1 cellular context compared by ENCODE assay signal in the genomic region with DNA sequence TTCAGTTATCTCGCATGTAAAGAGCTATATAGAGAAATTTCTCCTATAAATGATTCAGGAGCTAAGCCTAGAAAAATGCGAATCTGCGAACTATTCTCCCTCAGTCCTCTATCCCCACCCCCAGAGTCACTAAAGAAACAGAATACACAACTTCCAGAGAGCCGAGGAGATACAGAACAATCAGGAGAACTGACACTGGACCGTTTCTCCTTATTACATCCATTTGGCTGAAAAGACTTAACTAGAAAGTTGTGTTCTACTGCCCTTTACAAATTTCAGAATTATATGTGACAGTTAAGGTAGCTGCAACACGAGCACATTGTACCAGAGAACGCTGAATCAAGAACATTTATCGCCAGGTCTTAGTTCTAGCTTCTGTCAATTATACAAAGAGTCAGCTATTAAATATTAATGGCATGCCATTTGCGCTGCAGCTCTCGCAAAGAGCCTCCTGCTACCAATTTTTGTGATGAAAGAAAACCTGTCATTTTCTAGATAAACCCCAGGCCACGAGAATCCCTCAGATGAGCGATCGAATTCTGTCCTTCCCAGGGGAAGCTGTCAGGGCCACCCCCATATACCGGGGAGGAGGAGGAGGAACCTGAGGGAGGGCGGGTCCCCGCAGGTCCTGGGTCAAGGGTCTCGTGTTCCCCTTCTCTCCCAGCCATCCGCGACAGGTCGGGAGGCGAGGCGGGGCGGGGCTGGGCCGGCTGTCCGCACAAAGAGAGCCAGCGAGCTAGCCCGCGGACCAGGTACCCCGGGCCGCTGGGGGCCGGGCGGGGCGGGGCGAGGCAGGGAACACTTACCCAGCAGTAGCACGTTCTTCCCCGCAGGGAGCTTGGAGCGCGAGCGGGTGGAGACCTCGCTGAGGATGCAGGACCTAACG.
A peak's percentile ranks its signal among the peaks of the same experiment; 100 is the strongest.
TF ChIP-seq lines count a peak whose summit lies in the region.

No MANE protein-coding gene starts in this region.

TF ChIP-seq in HepG2, 621 proteins besides CTCF, POLR2A, EP300 and RAD21 (continued from another document and continues in another):
- TF ChIP-seq ZNF704 (CRISPR knock-in tag; IDR thresholded peaks at IDR 0.05; ENCODE audit: borderline replicate concordance) = no peak
- TF ChIP-seq NFIB (CRISPR knock-in tag; IDR thresholded peaks at IDR 0.05; ENCODE audit: borderline replicate concordance) = no peak
- TF ChIP-seq REXO4 (CRISPR knock-in tag; IDR thresholded peaks at IDR 0.05; ENCODE audit: borderline replicate concordance) = no peak
- TF ChIP-seq PRPF4 (IDR thresholded peaks at IDR 0.05; ENCODE audit: low read depth, low read length, poor library complexity, severe bottlenecking) = no peak
- TF ChIP-seq ZNF703 (CRISPR knock-in tag; IDR thresholded peaks at IDR 0.05; ENCODE audit: borderline replicate concordance) = no peak
- no peak for TF ChIP-seq PHB2 (IDR thresholded peaks at IDR 0.05; ENCODE audit: partially characterized antibody)
- no peak for TF ChIP-seq JUND (CRISPR knock-in tag; IDR thresholded peaks at IDR 0.05)
- TF ChIP-seq RXRA (CRISPR knock-in tag; IDR thresholded peaks at IDR 0.05) = no peak
- TF ChIP-seq THYN1 (CRISPR knock-in tag; IDR thresholded peaks at IDR 0.05; ENCODE audit: borderline replicate concordance, low read depth) = no peak
- TF ChIP-seq AGO2 (optimal IDR thresholded peaks at IDR 0.05; ENCODE audit: low read depth, low read length) = no peak
- no peak for TF ChIP-seq PTBP1 (IDR thresholded peaks at IDR 0.05; ENCODE audit: low read depth, low read length, poor library complexity, severe bottlenecking)
- no peak for TF ChIP-seq AHDC1 (CRISPR knock-in tag; IDR thresholded peaks at IDR 0.05; ENCODE audit: borderline replicate concordance)
- no peak for TF ChIP-seq TFDP1 (CRISPR knock-in tag; IDR thresholded peaks at IDR 0.05; ENCODE audit: borderline replicate concordance)
- TF ChIP-seq HMG20A (CRISPR knock-in tag; IDR thresholded peaks at IDR 0.05; ENCODE audit: borderline replicate concordance) = no peak
- TF ChIP-seq ZNF263 (CRISPR knock-in tag; IDR thresholded peaks at IDR 0.05) = peak; percentile 19; the same call in 1 of the 2 replicates
- no peak for TF ChIP-seq ZNF432 (CRISPR knock-in tag; IDR thresholded peaks at IDR 0.05; ENCODE audit: borderline replicate concordance)
- TF ChIP-seq ZNF577 (CRISPR knock-in tag; IDR thresholded peaks at IDR 0.05; ENCODE audit: borderline replicate concordance, low read depth) = no peak
- no peak for TF ChIP-seq NR2F1 (CRISPR knock-in tag; IDR thresholded peaks at IDR 0.05)
- no peak for TF ChIP-seq MAFK (conservative IDR thresholded peaks at IDR 0.05 in 1 of 2, IDR thresholded peaks at IDR 0.05 in 1 of 2; ENCODE audit: low read length in 2 of 2)
- no peak for TF ChIP-seq IKZF4 (CRISPR knock-in tag; IDR thresholded peaks at IDR 0.05; ENCODE audit: borderline replicate concordance, low read depth, not compliant biosample characterization)
- no peak for TF ChIP-seq SYNCRIP (IDR thresholded peaks at IDR 0.05; ENCODE audit: insufficient read depth, low read depth, low read length)
- TF ChIP-seq, protein P1, sequence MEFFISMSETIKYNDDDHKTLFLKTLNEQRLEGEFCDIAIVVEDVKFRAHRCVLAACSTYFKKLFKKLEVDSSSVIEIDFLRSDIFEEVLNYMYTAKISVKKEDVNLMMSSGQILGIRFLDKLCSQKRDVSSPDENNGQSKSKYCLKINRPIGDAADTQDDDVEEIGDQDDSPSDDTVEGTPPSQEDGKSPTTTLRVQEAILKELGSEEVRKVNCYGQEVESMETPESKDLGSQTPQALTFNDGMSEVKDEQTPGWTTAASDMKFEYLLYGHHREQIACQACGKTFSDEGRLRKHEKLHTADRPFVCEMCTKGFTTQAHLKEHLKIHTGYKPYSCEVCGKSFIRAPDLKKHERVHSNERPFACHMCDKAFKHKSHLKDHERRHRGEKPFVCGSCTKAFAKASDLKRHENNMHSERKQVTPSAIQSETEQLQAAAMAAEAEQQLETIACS (CRISPR knock-in tag; IDR thresholded peaks at IDR 0.05) = no peak
- TF ChIP-seq ZFP41 (CRISPR knock-in tag; IDR thresholded peaks at IDR 0.05; ENCODE audit: borderline replicate concordance) = no peak
- TF ChIP-seq, protein P2, sequence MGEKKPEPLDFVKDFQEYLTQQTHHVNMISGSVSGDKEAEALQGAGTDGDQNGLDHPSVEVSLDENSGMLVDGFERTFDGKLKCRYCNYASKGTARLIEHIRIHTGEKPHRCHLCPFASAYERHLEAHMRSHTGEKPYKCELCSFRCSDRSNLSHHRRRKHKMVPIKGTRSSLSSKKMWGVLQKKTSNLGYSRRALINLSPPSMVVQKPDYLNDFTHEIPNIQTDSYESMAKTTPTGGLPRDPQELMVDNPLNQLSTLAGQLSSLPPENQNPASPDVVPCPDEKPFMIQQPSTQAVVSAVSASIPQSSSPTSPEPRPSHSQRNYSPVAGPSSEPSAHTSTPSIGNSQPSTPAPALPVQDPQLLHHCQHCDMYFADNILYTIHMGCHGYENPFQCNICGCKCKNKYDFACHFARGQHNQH (CRISPR knock-in tag; IDR thresholded peaks at IDR 0.05) = no peak
- TF ChIP-seq IRF2 (CRISPR knock-in tag; IDR thresholded peaks at IDR 0.05) = 0 out of 2 replicates have a peak, but pooled peaks have one; percentile 10
- no peak for TF ChIP-seq NCOR1 (IDR thresholded peaks at IDR 0.05; ENCODE audit: borderline replicate concordance, low read length)
- no peak for TF ChIP-seq CC2D1A (CRISPR knock-in tag; IDR thresholded peaks at IDR 0.05)
- no peak for TF ChIP-seq TSC22D2 (CRISPR knock-in tag; IDR thresholded peaks at IDR 0.05; ENCODE audit: borderline replicate concordance)
- peak; percentile 3; the same call in 1 of the 2 replicates for TF ChIP-seq SIN3A (IDR thresholded peaks at IDR 0.05; ENCODE audit: borderline replicate concordance, low read depth, low read length)
- 0 out of 2 replicates have a peak, but pooled peaks have one; percentile 5 for TF ChIP-seq ELF3 (CRISPR knock-in tag; IDR thresholded peaks at IDR 0.05)
- no peak; the same call in 1 of the 2 replicates for TF ChIP-seq NR2F2 (IDR thresholded peaks at IDR 0.05; ENCODE audit: borderline replicate concordance, low read depth)
- TF ChIP-seq ZBTB44 (CRISPR knock-in tag; IDR thresholded peaks at IDR 0.05) = no peak
- TF ChIP-seq ZNF484 (CRISPR knock-in tag; IDR thresholded peaks at IDR 0.05; ENCODE audit: borderline replicate concordance, low read depth) = no peak
- no peak for TF ChIP-seq TARDBP (CRISPR knock-in tag; IDR thresholded peaks at IDR 0.05)
- TF ChIP-seq HNRNPUL1 (IDR thresholded peaks at IDR 0.05; ENCODE audit: low read depth, low read length) = no peak
- TF ChIP-seq ZBTB20 (CRISPR knock-in tag; IDR thresholded peaks at IDR 0.05; ENCODE audit: borderline replicate concordance, low read depth) = no peak
- 0 out of 2 replicates have a peak, but pooled peaks have one; percentile 28 for TF ChIP-seq SP140L (CRISPR knock-in tag; IDR thresholded peaks at IDR 0.05; ENCODE audit: borderline replicate concordance)
- TF ChIP-seq DR1 (CRISPR knock-in tag; IDR thresholded peaks at IDR 0.05) = peak; percentile 54; the same call in 1 of the 2 replicates
- TF ChIP-seq MED8 (CRISPR knock-in tag; IDR thresholded peaks at IDR 0.05; ENCODE audit: insufficient replicate concordance) = no peak
- no peak for TF ChIP-seq ZNF24 (IDR thresholded peaks at IDR 0.05)
- no peak for TF ChIP-seq ZNF34 (CRISPR knock-in tag; IDR thresholded peaks at IDR 0.05; ENCODE audit: borderline replicate concordance)
- peak; percentile 28; the same call in 1 of the 2 replicates for TF ChIP-seq POGZ (CRISPR knock-in tag; IDR thresholded peaks at IDR 0.05)
- TF ChIP-seq LBX2 (CRISPR knock-in tag; IDR thresholded peaks at IDR 0.05; ENCODE audit: borderline replicate concordance) = no peak
- no peak for TF ChIP-seq ETV5 (CRISPR knock-in tag; IDR thresholded peaks at IDR 0.05; ENCODE audit: borderline replicate concordance)
- TF ChIP-seq ZNF800 (CRISPR knock-in tag; IDR thresholded peaks at IDR 0.05) = no peak
- no peak for TF ChIP-seq ZNF672 (CRISPR knock-in tag; IDR thresholded peaks at IDR 0.05)
- peak; percentile 75 for TF ChIP-seq ZNF343 (CRISPR knock-in tag; IDR thresholded peaks at IDR 0.05)
